ENCODE assay signal across 8 cellular contexts in the genomic region with DNA sequence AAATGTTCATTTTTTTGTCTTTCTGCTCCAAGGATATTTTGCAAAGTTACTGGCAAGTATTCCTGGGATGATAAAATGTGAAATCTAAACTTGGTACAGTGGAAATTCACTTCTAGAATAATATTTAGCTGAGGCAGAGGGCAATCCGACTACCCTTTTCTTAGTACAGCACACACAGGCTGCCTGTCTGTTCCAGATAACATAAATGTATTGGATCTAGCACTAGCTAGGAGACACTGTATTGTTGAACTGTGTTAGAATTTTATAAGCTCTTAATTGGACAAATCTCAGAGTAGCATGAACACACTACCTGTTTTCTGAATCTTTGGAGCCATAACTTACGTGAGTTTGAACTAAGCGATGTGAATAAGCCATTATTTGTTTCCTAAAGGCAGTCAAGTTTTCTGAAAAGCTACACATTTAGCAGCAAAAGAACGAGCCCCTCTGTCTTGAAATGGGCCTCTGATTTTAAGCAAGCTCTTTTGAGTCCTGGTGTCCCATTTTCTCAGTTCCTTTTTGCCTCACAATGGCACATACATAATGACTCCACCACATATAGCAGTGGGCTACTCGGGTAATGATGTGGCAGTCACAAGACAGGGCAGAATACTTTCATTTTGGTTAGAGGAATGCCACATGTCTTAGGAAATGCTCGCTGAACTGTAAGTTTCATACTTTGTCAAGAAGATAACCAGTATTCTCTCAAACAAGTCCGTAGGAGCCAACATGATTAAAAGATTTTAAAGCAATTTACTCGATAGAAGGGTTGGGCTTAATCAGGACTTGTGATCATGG.
DNase-seq lines count a peak whose midpoint lies in the region; ATAC-seq and TF ChIP-seq lines count a peak whose summit lies in the region.

No MANE protein-coding gene starts in this region.

- peak overlapping the region; percentile 86 for H3K4me3 Mint-ChIP-seq in HFFc6

- no peaks in the 10 kb centered on the region for H3K36me3 ChIP-seq in OCI-LY1 (ENCODE audit: insufficient read depth, low read length)
- H3K36me3 ChIP-seq in fibroblast of lung (ENCODE audit: control insufficient read depth, insufficient read depth, low read length), result no peaks in the 10 kb centered on the region
- no peaks in the 10 kb centered on the region for H3K36me3 ChIP-seq in rectal smooth muscle tissue (ENCODE audit: control insufficient read depth, insufficient read depth, low read length)

- peaks cover 31% of the 10 kb centered on the region for H3K4me1 Mint-ChIP-seq in HFFc6 (ENCODE audit: low read depth)

- H3K9me3 Mint-ChIP-seq in HFFc6, result no peaks in the 10 kb centered on the region

- H3K27ac ChIP-seq in OCI-LY1 (ENCODE audit: low read depth, low read length, poor library complexity, severe bottlenecking) (no peak overlapping the region), fibroblast of lung (ENCODE audit: insufficient read depth, low read length) (no peak overlapping the region), rectal smooth muscle tissue (ENCODE audit: low read depth, low read length) (peak overlapping the region; percentile 13)

- no peaks in the 10 kb centered on the region for H4K20me1 ChIP-seq in OCI-LY1 (ENCODE audit: insufficient read depth, low read length)
- H4K20me1 ChIP-seq in fibroblast of lung (ENCODE audit: control insufficient read depth, extremely low read depth, insufficient read depth, low read length), result no peaks in the 10 kb centered on the region

- H3K9me3 ChIP-seq in OCI-LY1 (ENCODE audit: low read length), result no peaks in the 10 kb centered on the region
- no peaks in the 10 kb centered on the region for H3K9me3 ChIP-seq in fibroblast of lung (ENCODE audit: control insufficient read depth, insufficient read depth, low read depth, low read length)

- H3K27ac Mint-ChIP-seq in HFFc6, result peak overlapping the region; percentile 77

- H3K4me1 ChIP-seq in OCI-LY1 (ENCODE audit: insufficient read depth, low read length, severe bottlenecking), result no peaks in the 10 kb centered on the region
- H3K4me1 ChIP-seq in fibroblast of lung (ENCODE audit: control insufficient read depth, extremely low read depth, insufficient read depth, low read length), result no peaks in the 10 kb centered on the region
- H3K4me1 ChIP-seq in rectal smooth muscle tissue (ENCODE audit: control insufficient read depth, insufficient read depth, low read length), result no peaks in the 10 kb centered on the region

- no peaks in the 10 kb centered on the region for H3K79me2 ChIP-seq in OCI-LY1 (ENCODE audit: insufficient read depth, low read length)
- H3K79me2 ChIP-seq in fibroblast of lung (ENCODE audit: control insufficient read depth, insufficient read depth, low read length), result no peaks in the 10 kb centered on the region

- no peaks in the 10 kb centered on the region for H3K27me3 Mint-ChIP-seq in HFFc6 (ENCODE audit: insufficient read depth)

- no peaks in the 10 kb centered on the region for H3K9me2 ChIP-seq in OCI-LY1 (ENCODE audit: low read depth, low read length)

- H3K4me3 ChIP-seq in OCI-LY1 (ENCODE audit: low read depth, low read length, poor library complexity, severe bottlenecking) (no peak overlapping the region), fibroblast of lung (replicated peaks in 1 of 4; ENCODE audit: control extremely low read depth in 1 of 4, insufficient read depth in 1 of 4, low read depth in 3 of 4, low read length in 4 of 4) (peak overlapping the region in 1 of 4 experiments; percentile 31), rectal smooth muscle tissue (ENCODE audit: low read length) (peak overlapping the region; percentile 48)

- ATAC-seq in GM18519 (IDR thresholded peaks at IDR 0.05; ENCODE audit: low FRiP score, unreplicated experiment), result peak; percentile 99

- DNase-seq in HFFc6 (peak; percentile 2), fibroblast of lung (ENCODE audit: low read depth in 2 of 2) (peak; percentile 15 to 23), DMS 273 (lab: John Stamatoyannopoulos, UW; ENCODE audit: unreplicated experiment) (no peak), NCI-H748 (lab: John Stamatoyannopoulos, UW; ENCODE audit: unreplicated experiment) (no peak), NCI-H2029 (lab: John Stamatoyannopoulos, UW) (no peak)

- H3K4me2 ChIP-seq in OCI-LY1 (ENCODE audit: low read length) (0 out of 2 replicates have a peak overlapping the region, but pooled peaks have one; percentile 8), fibroblast of lung (ENCODE audit: extremely low read depth, insufficient read depth, low read length) (peak overlapping the region; percentile 61)

- H3K9ac ChIP-seq in OCI-LY1 (ENCODE audit: low read length) (no peak overlapping the region), fibroblast of lung (ENCODE audit: insufficient read depth, low read length) (no peak overlapping the region), rectal smooth muscle tissue (ENCODE audit: low read length) (no peak overlapping the region)

- no peak for TF ChIP-seq CTCF in HFFc6 (IDR thresholded peaks at IDR 0.05)
- TF ChIP-seq CTCF in OCI-LY1 (IDR thresholded peaks at IDR 0.05; ENCODE audit: low read length), result no peak
- TF ChIP-seq CTCF in fibroblast of lung (conservative IDR thresholded peaks at IDR 0.05 in 1 of 2, IDR thresholded peaks at IDR 0.05 in 1 of 2; ENCODE audit: low read depth in 1 of 2, low read length in 2 of 2), result no peak

- H2AFZ ChIP-seq in OCI-LY1 (ENCODE audit: low read length) (no peak overlapping the region), fibroblast of lung (ENCODE audit: low read length) (peak overlapping the region; percentile 38)

- H3K27me3 ChIP-seq in OCI-LY1 (ENCODE audit: insufficient read depth, low read length), result no peaks in the 10 kb centered on the region
- no peaks in the 10 kb centered on the region for H3K27me3 ChIP-seq in fibroblast of lung (ENCODE audit: control insufficient read depth, insufficient read depth, low read length)
- H3K27me3 ChIP-seq in rectal smooth muscle tissue (ENCODE audit: control insufficient read depth, insufficient read depth, low read length), result no peaks in the 10 kb centered on the region

- H3K36me3 Mint-ChIP-seq in HFFc6 (ENCODE audit: low read depth), result no peaks in the 10 kb centered on the region

- H3F3A ChIP-seq in OCI-LY1 (ENCODE audit: insufficient read depth, low read length), result no peaks in the 10 kb centered on the region

Comparison
In these comparisons a context has a peak if more than half of its experiments do, and no peak if none do; other contexts are left out.
1. DNase-seq: peak in HFFc6 (single experiment) and fibroblast of lung (2 of 2); none in DMS 273 (single experiment), NCI-H748 (single experiment) and NCI-H2029 (single experiment).